In genomic region chr5:100496296-100496695, GRCh38 we compare ENCODE assay signal across 17 cellular contexts. TPM values are rescaled to one million over a fixed set of nuclear protein-coding genes. Genes with fewer than 3 reads are reported as not detected.
DNase-seq lines count a peak whose midpoint lies in the region; ATAC-seq and TF ChIP-seq lines count a peak whose summit lies in the region.
"Had no signal": no experiment of that assay in that cellular context is flagged by ENCODE, and none has a peak within 500 bp of the region (broad histone marks: within the 10 kb centered on the region; RNA-seq: fewer than 3 reads in every experiment).

No MANE protein-coding gene starts in this region.

- H3K27ac ChIP-seq in uterus, result no peak overlapping the region
- H3K27ac ChIP-seq: RWPE1 had no signal

- ATAC-seq in HG03135 (IDR thresholded peaks at IDR 0.05; ENCODE audit: unreplicated experiment) (no peak), HG03045 (IDR thresholded peaks at IDR 0.05; ENCODE audit: unreplicated experiment) (no peak)
- ATAC-seq: CD8-positive, alpha-beta T cell; PC-3 had no signal

- H3K9me3 ChIP-seq in uterus, result no peaks in the 10 kb centered on the region
- H3K9me3 ChIP-seq: BE2C had no signal

- TF ChIP-seq POLR2A in uterus (IDR thresholded peaks at IDR 0.05), result no peak

- no peaks in the 10 kb centered on the region for H3K36me3 ChIP-seq in uterus
- H3K36me3 ChIP-seq: BE2C had no signal

- H3K27me3 ChIP-seq in uterus, result no peaks in the 10 kb centered on the region
- H3K27me3 ChIP-seq: BE2C had no signal

- TF ChIP-seq CTCF in uterus (IDR thresholded peaks at IDR 0.05), result no peak

- intact Hi-C loops in uterus (cut with DNase I; ENCODE audit: low total_unique reads), result no loop called here

- no peaks in the 10 kb centered on the region for H3K4me1 ChIP-seq in uterus
- H3K4me1 ChIP-seq: BE2C had no signal

- H3K4me3 ChIP-seq in uterus, result no peak overlapping the region

- peak in 2 of 3 experiments; percentile 22 to 48 for DNase-seq in NCI-H1417 (lab: John Stamatoyannopoulos, UW)
- DNase-seq in NCI-H1417 treated with DMSO at 0.1 percent for 48 hours (lab: John Stamatoyannopoulos, UW), result no peak
- peak; percentile 39 for DNase-seq in NCI-H187 treated with DMSO at 0.1 percent for 48 hours (lab: John Stamatoyannopoulos, UW)
- DNase-seq in NCI-H510A (lab: John Stamatoyannopoulos, UW), result peak; percentile 36
- DNase-seq in fibroblast of peridontal ligament (ENCODE audit: extremely low read depth), result peak; percentile 11
- no peak for DNase-seq in uterus
- DNase-seq: 8988T; BE2C; CD8-positive, alpha-beta T cell; Kasumi-1; NCI-H1105 treated with DMSO at 0.1 percent for 48 hours; NCI-H2081; NCI-H524 treated with DMSO at 0.1 percent for 48 hours; PC-3 had no signal

RNA-seq across cellular contexts. Expression of gene FAM174A, which starts 38.9 kb away (rescaled TPM):
- 10 to 100 TPM in 2 of 4 donors, 1 to 10 TPM in 2; 8.2 to 20.9 (median 9.9) TPM for total RNA-seq in uterus

Comparison
In these comparisons a context has a peak if more than half of its experiments do, and no peak if none do; other contexts are left out.
1. DNase-seq: peak in NCI-H1417 (2 of 3), NCI-H187 treated with DMSO at 0.1 percent for 48 hours (single experiment), NCI-H510A (single experiment) and fibroblast of peridontal ligament (single experiment); none in NCI-H1417 treated with DMSO at 0.1 percent for 48 hours (single experiment) and uterus (0 of 2).